ENCODE assay signal across 8 cellular contexts in genomic region chr22:41565403-41566054, GRCh38. TPM values are rescaled to one million over a fixed set of nuclear protein-coding genes. Genes with fewer than 3 reads are reported as not detected.
DNase-seq lines count a peak whose midpoint lies in the region; ATAC-seq, FAIRE-seq and TF ChIP-seq lines count a peak whose summit lies in the region.

No MANE protein-coding gene starts in this region.

- no peak for FAIRE-seq in urothelium cell line (lab: Jason Lieb, UNC)

- H3K4me3 ChIP-seq in effector memory CD4-positive, alpha-beta T cell (ENCODE audit: insufficient read depth, low read depth, low read length, poor library complexity, severe bottlenecking), result no peak overlapping the region

- no peaks in the 10 kb centered on the region for H3K4me1 Mint-ChIP-seq in activated T-cell treated with anti-CD3 and anti-CD28 coated beads, Interleukin-2, amount 50 U/mL, for 4 hours (ENCODE audit: low read depth)

- no peak overlapping the region for H3K4me3 Mint-ChIP-seq in activated T-cell treated with anti-CD3 and anti-CD28 coated beads, Interleukin-2, amount 50 U/mL, for 4 hours

- intact Hi-C loops in left ventricle myocardium superior (cut with micrococcal nuclease), result no loop called here

- no peaks in the 10 kb centered on the region for H3K9me3 Mint-ChIP-seq in activated T-cell treated with anti-CD3 and anti-CD28 coated beads, Interleukin-2, amount 50 U/mL, for 4 hours

- H3K9me3 ChIP-seq in effector memory CD4-positive, alpha-beta T cell (ENCODE audit: control insufficient read depth, low read length), result no peaks in the 10 kb centered on the region

- peak; percentile 39 for DNase-seq in AG09319 (ENCODE audit: extremely low read depth, low read depth)
- peak; percentile 72 for DNase-seq in HPDE6-E6E7 (ENCODE audit: extremely low spot score)
- no peak for DNase-seq in activated T-cell treated with anti-CD3 and anti-CD28 coated beads, Interleukin-2, amount 50 U/mL, for 4 hours
- peak; percentile 58 for DNase-seq in left ventricle myocardium superior
- peak; percentile 85 for DNase-seq in urothelium cell line (ENCODE audit: low spot score)
- no peak for DNase-seq in NCI-H345 treated with DMSO at 0.1 percent for 48 hours (lab: John Stamatoyannopoulos, UW; ENCODE audit: unreplicated experiment)
- no peak for DNase-seq in effector memory CD4-positive, alpha-beta T cell
- DNase-seq in NCI-H187 (lab: John Stamatoyannopoulos, UW), result no peak

- no peak overlapping the region for H3K27ac ChIP-seq in effector memory CD4-positive, alpha-beta T cell (ENCODE audit: insufficient read depth, low read length, poor library complexity, severe bottlenecking)

- H3K4me1 ChIP-seq in effector memory CD4-positive, alpha-beta T cell (ENCODE audit: control insufficient read depth, insufficient read depth, low read length, poor library complexity, severe bottlenecking), result no peaks in the 10 kb centered on the region

- H3K36me3 ChIP-seq in effector memory CD4-positive, alpha-beta T cell (ENCODE audit: control insufficient read depth, insufficient read depth, low read length), result no peaks in the 10 kb centered on the region

- H3K27me3 Mint-ChIP-seq in activated T-cell treated with anti-CD3 and anti-CD28 coated beads, Interleukin-2, amount 50 U/mL, for 4 hours (ENCODE audit: low read depth), result peaks cover 9% of the 10 kb centered on the region

- H3K36me3 Mint-ChIP-seq in activated T-cell treated with anti-CD3 and anti-CD28 coated beads, Interleukin-2, amount 50 U/mL, for 4 hours (ENCODE audit: insufficient read depth), result no peaks in the 10 kb centered on the region

- H3K27me3 ChIP-seq in effector memory CD4-positive, alpha-beta T cell (replicated peaks; ENCODE audit: control insufficient read depth, insufficient read depth, low read length, poor library complexity, severe bottlenecking), result no peaks in the 10 kb centered on the region

- ATAC-seq in activated T-cell treated with anti-CD3 and anti-CD28 coated beads, Interleukin-2, amount 50 U/mL, for 4 hours, result peak; percentile 79 to 80
- peak; percentile 17 for ATAC-seq in left ventricle myocardium superior

- TF ChIP-seq CTCF in AG09319 (IDR thresholded peaks at IDR 0.05; ENCODE audit: low read depth, low read length), result no peak

RNA-seq across cellular contexts. Expression of gene CSDC2, which starts 4.7 kb away (rescaled TPM):
- under 1 TPM in 2 of 3 donors, not detected in 1; 0.08 to 0.16 TPM for total RNA-seq in activated T-cell treated with anti-CD3 and anti-CD28 coated beads, Interleukin-2, amount 50 U/mL, for 4 hours
- total RNA-seq in left ventricle myocardium superior, result 223 TPM

RNA-seq across cellular contexts. Expression of gene POLR3H, which starts 21.3 kb away (rescaled TPM):
- 100 to 1,000 TPM; 108 to 140 (median 109) TPM for total RNA-seq in activated T-cell treated with anti-CD3 and anti-CD28 coated beads, Interleukin-2, amount 50 U/mL, for 4 hours
- 17.9 TPM for total RNA-seq in left ventricle myocardium superior

RNA-seq across cellular contexts. Expression of gene PMM1, which starts 24.1 kb away (rescaled TPM):
- 10 to 100 TPM; 17.1 to 19.7 (median 18.4) TPM for total RNA-seq in activated T-cell treated with anti-CD3 and anti-CD28 coated beads, Interleukin-2, amount 50 U/mL, for 4 hours
- total RNA-seq in left ventricle myocardium superior, result 12.9 TPM

RNA-seq across cellular contexts. Expression of gene DESI1, which starts 55.3 kb away (rescaled TPM):
- 100 to 1,000 TPM; 124 to 141 (median 129) TPM for total RNA-seq in activated T-cell treated with anti-CD3 and anti-CD28 coated beads, Interleukin-2, amount 50 U/mL, for 4 hours
- total RNA-seq in left ventricle myocardium superior, result 53.6 TPM

RNA-seq across cellular contexts. Expression of gene XRCC6, which starts 55.6 kb away (rescaled TPM):
- 100 to 1,000 TPM; 515 to 540 (median 521) TPM for total RNA-seq in activated T-cell treated with anti-CD3 and anti-CD28 coated beads, Interleukin-2, amount 50 U/mL, for 4 hours
- total RNA-seq in left ventricle myocardium superior, result 172 TPM

Comparison
In these comparisons a context has a peak if more than half of its experiments do, and no peak if none do; other contexts are left out.
1. DNase-seq: peak in AG09319 (single experiment), HPDE6-E6E7 (single experiment), left ventricle myocardium superior (single experiment) and urothelium cell line (single experiment); none in activated T-cell treated with anti-CD3 and anti-CD28 coated beads, Interleukin-2, amount 50 U/mL, for 4 hours (single experiment), NCI-H345 treated with DMSO at 0.1 percent for 48 hours (single experiment), effector memory CD4-positive, alpha-beta T cell (0 of 3) and NCI-H187 (0 of 2).
2. RNA of gene CSDC2, which starts 4.7 kb away (total RNA-seq): 223 TPM in left ventricle myocardium superior (single experiment); 0.08 to 0.16 TPM in activated T-cell treated with anti-CD3 and anti-CD28 coated beads, Interleukin-2, amount 50 U/mL, for 4 hours; every median in the first group is over 100 times any median in the second.